23 cellular contexts compared by ENCODE assay signal in genomic region chr2:170846318-170846717, GRCh38. TPM values are rescaled to one million over a fixed set of nuclear protein-coding genes. Genes with fewer than 3 reads are reported as not detected.
A peak's percentile ranks its signal among the peaks of the same experiment; 100 is the strongest.
DNase-seq lines count a peak whose midpoint lies in the region; TF ChIP-seq lines count a peak whose summit lies in the region.
"Had no signal": no experiment of that assay in that cellular context is flagged by ENCODE, and none has a peak within 500 bp of the region (broad histone marks: within the 10 kb centered on the region; RNA-seq: fewer than 3 reads in every experiment).

No MANE protein-coding gene starts in this region.

- no peaks in the 10 kb centered on the region for H3K9me3 ChIP-seq in esophagus squamous epithelium
- H3K9me3 ChIP-seq in ascending aorta: no peaks in the 10 kb centered on the region

- no peaks in the 10 kb centered on the region for H3K4me1 Mint-ChIP-seq in endothelial cell (ENCODE audit: unreplicated experiment)

- no peaks in the 10 kb centered on the region for H3K9me3 Mint-ChIP-seq in endothelial cell (ENCODE audit: unreplicated experiment)
- H3K9me3 Mint-ChIP-seq: T-cell had no signal

- H3K4me3 Mint-ChIP-seq in endothelial cell (ENCODE audit: unreplicated experiment): no peak overlapping the region
- H3K4me3 Mint-ChIP-seq: CD8-positive, alpha-beta memory T cell; T-cell had no signal

- DNase-seq in NCI-H2029 treated with DMSO at 0.1 percent for 48 hours (lab: John Stamatoyannopoulos, UW) (peak; percentile 3), NCI-H2029 (lab: John Stamatoyannopoulos, UW) (no peak), NCI-H1694 (lab: John Stamatoyannopoulos, UW) (peak; percentile 89), NCI-H524 treated with DMSO at 0.1 percent for 48 hours (lab: John Stamatoyannopoulos, UW) (peak; percentile 78), NCI-H82 treated with DMSO at 0.1 percent for 48 hours (lab: John Stamatoyannopoulos, UW; ENCODE audit: unreplicated experiment) (no peak), esophagus squamous epithelium (lab: John Stamatoyannopoulos, UW) (no peak), endothelial cell (ENCODE audit: low spot score) (no peak), ascending aorta (ENCODE audit: low spot score in 2 of 2) (no peak)
- DNase-seq: AML-193; Calu3; CD8-positive, alpha-beta memory T cell; DMS53; GDM1; KG1; NCI-H187; NCI-H345; NCI-H69; NK-92 treated with Interleukin-12 subunit alpha and Interleukin-12 subunit beta, amount 100 ng/mL, for 24 hours; SHP77 treated with DMSO at 0.1 percent for 48 hours; T-cell had no signal

- H3K27ac ChIP-seq in esophagus squamous epithelium: no peak overlapping the region
- no peak overlapping the region for H3K27ac ChIP-seq in ascending aorta
- H3K27ac ChIP-seq: 22Rv1, C4-2B, RWPE1 had no signal

- H3K36me3 ChIP-seq in esophagus squamous epithelium: no peaks in the 10 kb centered on the region
- no peaks in the 10 kb centered on the region for H3K36me3 ChIP-seq in ascending aorta

- no peak for TF ChIP-seq POLR2A in esophagus squamous epithelium (IDR thresholded peaks at IDR 0.05)

- no peak overlapping the region for H3K27ac Mint-ChIP-seq in endothelial cell (ENCODE audit: unreplicated experiment)
- H3K27ac Mint-ChIP-seq: CD8-positive, alpha-beta memory T cell; T-cell had no signal

- no peaks in the 10 kb centered on the region for H3K27me3 ChIP-seq in esophagus squamous epithelium
- H3K27me3 ChIP-seq in ascending aorta: no peaks in the 10 kb centered on the region

- peaks cover 49% of the 10 kb centered on the region for H3K36me3 Mint-ChIP-seq in endothelial cell (ENCODE audit: low read depth, unreplicated experiment)
- H3K36me3 Mint-ChIP-seq: CD8-positive, alpha-beta memory T cell; T-cell had no signal

- H3K4me3 ChIP-seq in esophagus squamous epithelium (no peak overlapping the region), ascending aorta (no peak overlapping the region)

- H3K4me1 ChIP-seq in esophagus squamous epithelium: no peaks in the 10 kb centered on the region
- no peaks in the 10 kb centered on the region for H3K4me1 ChIP-seq in ascending aorta

- H3K27me3 Mint-ChIP-seq in endothelial cell (ENCODE audit: unreplicated experiment): no peaks in the 10 kb centered on the region

- intact Hi-C loops in esophagus squamous epithelium (cut with DNase I): no loop called here
- intact Hi-C loops in ascending aorta (cut with DNase I): no loop called here

- no peak for TF ChIP-seq CTCF in esophagus squamous epithelium (IDR thresholded peaks at IDR 0.05)
- TF ChIP-seq CTCF in endothelial cell (IDR thresholded peaks at IDR 0.05; ENCODE audit: unreplicated experiment): no peak
- TF ChIP-seq CTCF in ascending aorta (IDR thresholded peaks at IDR 0.05): no peak

RNA-seq across cellular contexts. Expression of gene GAD1, which starts 29.6 kb away (rescaled TPM):
- 1 to 10 TPM in 1 of 4 donors, under 1 TPM in 2, not detected in 1; 0.19 to 4.2 (median 0.26) TPM for total RNA-seq in esophagus squamous epithelium
- 129 TPM for total RNA-seq in endothelial cell (ENCODE audit: unreplicated experiment)
- total RNA-seq in ascending aorta: 0.96 TPM

Comparison
In these comparisons a context has a peak if more than half of its experiments do, and no peak if none do; other contexts are left out.
1. DNase-seq: peak in NCI-H2029 treated with DMSO at 0.1 percent for 48 hours (single experiment), NCI-H1694 (single experiment) and NCI-H524 treated with DMSO at 0.1 percent for 48 hours (single experiment); none in NCI-H2029 (single experiment), NCI-H82 treated with DMSO at 0.1 percent for 48 hours (single experiment), esophagus squamous epithelium (single experiment), endothelial cell (single experiment) and ascending aorta (0 of 2).
2. RNA of gene GAD1, which starts 29.6 kb away (total RNA-seq): 129 TPM in endothelial cell (single experiment); 0.96 TPM in ascending aorta (single experiment) and 0.19 to 4.2 TPM in esophagus squamous epithelium; every median in the first group is over 10 times any median in the second.